Comparison of ENCODE assay signal across 16 cellular contexts in genomic region chr4:37757121-37757520, GRCh38.
"Had no signal": no experiment of that assay in that cellular context is flagged by ENCODE, and none has a peak within 500 bp of the region (broad histone marks: within the 10 kb centered on the region; RNA-seq: fewer than 3 reads in every experiment).

No MANE protein-coding gene starts in this region.

- H3K9me3 ChIP-seq: gastroesophageal sphincter, left ventricle myocardium inferior, pancreas, sigmoid colon, stomach, thoracic aorta had no signal

- H3K27ac Mint-ChIP-seq: activated CD4-positive, alpha-beta T cell treated with anti-CD3 and anti-CD28 coated beads, Interleukin-2, amount 10 ng/mL, durations not matched to agents 24 days and 14 days; effector memory CD8-positive, alpha-beta T cell; T-helper 2 cell treated with Interferon-gamma antibody and Interleukin-4, amounts not matched to agents 5 μg/mL and 100 μg/mL, for 36 hours had no signal

- H3K4me3 ChIP-seq: gastroesophageal sphincter, left ventricle myocardium inferior, pancreas, sigmoid colon, stomach, thoracic aorta had no signal

- H3K36me3 ChIP-seq: gastroesophageal sphincter, left ventricle myocardium inferior, pancreas, sigmoid colon, stomach, thoracic aorta had no signal

- H3K4me3 Mint-ChIP-seq: activated CD4-positive, alpha-beta T cell treated with anti-CD3 and anti-CD28 coated beads, Interleukin-2, amount 10 ng/mL, durations not matched to agents 24 days and 14 days; effector memory CD8-positive, alpha-beta T cell; T-helper 2 cell treated with Interferon-gamma antibody and Interleukin-4, amounts not matched to agents 5 μg/mL and 100 μg/mL, for 36 hours had no signal

- H3K27me3 ChIP-seq: gastroesophageal sphincter, pancreas, sigmoid colon, stomach had no signal

- H3K4me1 ChIP-seq: sigmoid colon had no signal

- H3K9me3 Mint-ChIP-seq: activated CD4-positive, alpha-beta T cell treated with anti-CD3 and anti-CD28 coated beads, Interleukin-2, amount 10 ng/mL, durations not matched to agents 24 days and 14 days; effector memory CD8-positive, alpha-beta T cell; T-helper 2 cell treated with Interferon-gamma antibody and Interleukin-4, amounts not matched to agents 5 μg/mL and 100 μg/mL, for 36 hours had no signal

- ATAC-seq: effector memory CD8-positive, alpha-beta T cell; gastroesophageal sphincter had no signal

- DNase-seq: activated CD4-positive, alpha-beta T cell treated with anti-CD3 and anti-CD28 coated beads, Interleukin-2, amount 10 ng/mL, durations not matched to agents 24 days and 14 days; activated CD4-positive, CD25-positive, alpha-beta regulatory T cell; activated naive CD4-positive, alpha-beta T cell treated with Interleukin-2 at 50 U/mL for 16 hours; aorta; dermis blood vessel endothelial cell; effector memory CD8-positive, alpha-beta T cell; left ventricle myocardium inferior; midbrain; pancreas; sigmoid colon; stimulated activated CD4-positive, alpha-beta T cell treated with anti-CD3 and anti-CD28 coated beads, Interleukin-12 subunit alpha, Interleukin-12 subunit beta, amount 100 ng/mL, for 4 hours; stimulated activated CD4-positive, alpha-beta T cell treated with anti-CD3 and anti-CD28 coated beads, Interleukin-2, amount 100 ng/mL, for 24 hours; stomach had no signal
